Comparison of ENCODE assay signal across 10 cellular contexts in the genomic region with DNA sequence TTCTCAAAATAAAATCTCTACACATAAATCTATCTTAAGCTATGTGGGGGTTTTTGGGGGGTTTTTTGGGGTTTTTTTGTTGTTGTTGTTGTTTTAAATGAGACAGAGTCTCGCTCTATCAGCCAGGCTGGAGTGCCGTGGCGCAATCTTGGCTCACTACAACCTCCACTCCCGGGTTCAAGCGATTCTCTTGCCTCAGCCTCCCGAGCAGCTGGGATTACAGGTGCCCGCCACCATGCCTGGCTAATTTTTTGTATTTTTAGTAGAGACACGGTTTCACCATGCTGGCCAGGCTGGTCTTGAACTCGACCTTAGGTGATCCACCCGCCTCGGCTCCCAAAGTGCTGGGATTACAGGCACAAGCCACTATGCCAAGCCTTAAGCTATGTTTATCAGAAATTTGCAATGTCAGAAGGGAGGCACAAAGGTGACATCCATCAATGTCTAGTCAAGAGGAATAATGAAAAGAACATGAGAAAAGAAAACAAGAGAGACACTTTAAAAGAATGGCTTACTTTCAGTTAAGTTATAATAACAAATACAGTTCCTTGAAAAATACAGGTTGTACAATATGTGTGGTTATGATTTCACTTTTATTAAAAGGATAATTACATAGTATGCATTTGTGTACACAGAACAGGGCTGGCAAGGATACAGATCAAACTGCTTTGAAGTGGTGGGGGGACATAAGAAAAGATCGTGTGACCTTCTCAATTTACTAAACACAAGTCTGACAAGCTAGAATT. TPM values are rescaled to one million over a fixed set of nuclear protein-coding genes. Genes with fewer than 3 reads are reported as not detected.
DNase-seq lines count a peak whose midpoint lies in the region; ATAC-seq, FAIRE-seq and TF ChIP-seq lines count a peak whose summit lies in the region.
"Had no signal": no experiment of that assay in that cellular context is flagged by ENCODE, and none has a peak within 500 bp of the region (broad histone marks: within the 10 kb centered on the region; RNA-seq: fewer than 3 reads in every experiment).

No MANE protein-coding gene starts in this region.

- peak; percentile 39 for DNase-seq in DMS79 treated with DMSO at 0.1 percent for 48 hours (lab: John Stamatoyannopoulos, UW)
- no peak for DNase-seq in MG63
- DNase-seq in GM12878 (ENCODE audit: low read depth, low spot score), result no peak
- DNase-seq in ovary, result no peak
- no peak for DNase-seq in central memory CD4-positive, alpha-beta T cell
- no peak for DNase-seq in NCI-H128 (lab: John Stamatoyannopoulos, UW; ENCODE audit: unreplicated experiment)
- DNase-seq in erythroblast (lab: John Stamatoyannopoulos, UW), result no peak

- POLR2A ChIA-PET in GM12878 (lab: Charles Lee), result interaction anchor here (0.6 to 1.9 kb wide), 23 partner anchors 11 to 1947 kb away, joined by 3 to 14 read pairs (median 5); a partner anchor contains a TSS

- CTCF ChIA-PET in GM12878 (lab: Yijun Ruan, JAX), result interaction anchor here (0.6 to 2.0 kb wide), 13 partner anchors 11 to 253 kb away, joined by 3 to 13 read pairs (median 5); a partner anchor contains a TSS

- in situ Hi-C loops in GM12878 (cut with MboI), result no loop called here

- FAIRE-seq in GM12878 (lab: Jason Lieb, UNC), result no peak
- FAIRE-seq: keratinocyte, RCC 7860 had no signal

- H3K4me3 ChIP-seq in MG63, result peak overlapping the region; percentile 33
- peak overlapping the region; percentile 42; the same call in 1 of the 2 replicates for H3K4me3 ChIP-seq in GM12878
- H3K4me3 ChIP-seq in ovary, result no peak overlapping the region

- TF ChIP-seq POLR2A in GM12878 (IDR thresholded peaks at IDR 0.05; ENCODE audit: low read depth, low read length), result no peak
- TF ChIP-seq POLR2A in ovary (IDR thresholded peaks at IDR 0.05), result no peak
- no peak for TF ChIP-seq POLR2A in erythroblast (IDR thresholded peaks at IDR 0.05; ENCODE audit: low read length)

- peak overlapping the region; percentile 76 for H3K27ac ChIP-seq in GM12878 (ENCODE audit: control insufficient read depth, insufficient read depth)
- H3K27ac ChIP-seq in ovary, result peak overlapping the region; percentile 0 to 88

- H3K27me3 ChIP-seq in MG63 (no peaks in the 10 kb centered on the region), GM12878 (replicated peaks in 1 of 2; ENCODE audit: control insufficient read depth in 2 of 2, insufficient read depth in 2 of 2, low read length in 1 of 2) (no peaks in the 10 kb centered on the region), ovary (no peaks in the 10 kb centered on the region)

- intact Hi-C loops in GM12878 (cut with micrococcal nuclease; ENCODE audit: unreplicated experiment) (loop anchor here (1.0 to 5.0 kb wide), 5 partner anchors 14 to 158 kb away; no protein-coding TSS in a partner anchor), ovary (cut with DNase I) (no loop called here)

- TF ChIP-seq EP300 in GM12878 (IDR thresholded peaks at IDR 0.05; ENCODE audit: borderline replicate concordance in 1 of 2, control insufficient read depth in 1 of 2, low read depth in 2 of 2, low read length in 2 of 2) (peak in 1 of 2 experiments; percentile 29; a peak in 1 of 4 replicates), ovary (IDR thresholded peaks at IDR 0.05) (no peak)

- H3K79me2 ChIP-seq in GM12878 (ENCODE audit: control insufficient read depth, insufficient read depth, low read length), result no peaks in the 10 kb centered on the region; the same call in none of the 2 replicates

- ATAC-seq in GM12878, result peak; percentile 46
- ATAC-seq in HG03039 (IDR thresholded peaks at IDR 0.05; ENCODE audit: unreplicated experiment), result no peak

- H2AFZ ChIP-seq in GM12878 (ENCODE audit: control insufficient read depth, low read depth, low read length), result peak overlapping the region; percentile 36; the same call in 1 of the 2 replicates

- H3K4me1 ChIP-seq in GM12878 (ENCODE audit: control insufficient read depth, insufficient read depth, low read length) (peaks cover 4% of the 10 kb centered on the region), ovary (ENCODE audit: insufficient read depth) (peaks cover 36% of the 10 kb centered on the region)

- BruUV-seq in GM12878 (replicated peaks; lab: Mats Ljungman, UMichigan), result TSS peak; percentile 76

- TF ChIP-seq RAD21 in GM12878 (IDR thresholded peaks at IDR 0.05; ENCODE audit: insufficient read depth, low read depth, low read length), result no peak

- 17% methylated on average over 12 of the region's 12 CpGs for WGBS in GM12878 (ENCODE audit: insufficient coverage, insufficient replicate concordance, low lambda C conversion rate, missing lambda C conversion rate)
- WGBS in ovary, 3 donors, result 39 to 59% (median 44%) methylated on average over 12 of the region's 12 CpGs

- H3K9me3 ChIP-seq in MG63 (no peaks in the 10 kb centered on the region), GM12878 (replicated peaks; ENCODE audit: control insufficient read depth, insufficient read depth, low read length) (no peaks in the 10 kb centered on the region), ovary (no peaks in the 10 kb centered on the region)

- H3K4me2 ChIP-seq in GM12878 (ENCODE audit: control insufficient read depth, insufficient read depth), result peak overlapping the region; percentile 83

- peak overlapping the region; percentile 62; the same call in 1 of the 2 replicates for H3K9ac ChIP-seq in GM12878 (ENCODE audit: control insufficient read depth, insufficient read depth, low read length)

- RAD21 ChIA-PET in GM12878 (lab: Charles Lee; ENCODE audit: unreplicated experiment), result interaction anchor here (0.6 to 2.6 kb wide), 21 partner anchors 13 to 1942 kb away, joined by 3 to 22 read pairs (median 5); a partner anchor contains a TSS

- TF ChIP-seq CTCF in GM12878 (IDR thresholded peaks at IDR 0.05 in 2 of 3, conservative IDR thresholded peaks at IDR 0.05 in 1 of 3; ENCODE audit: control insufficient read depth in 2 of 3, extremely low read depth in 1 of 3, insufficient read depth in 1 of 3, low read depth in 3 of 3, low read length in 3 of 3), result no peak
- no peak for TF ChIP-seq CTCF in ovary (IDR thresholded peaks at IDR 0.05)

- H4K20me1 ChIP-seq in GM12878 (ENCODE audit: control insufficient read depth, insufficient read depth), result no peaks in the 10 kb centered on the region

- SMC1A ChIA-PET in GM12878 (lab: Charles Lee; ENCODE audit: uncharacterized antibody, unreplicated experiment), result interaction anchor here (0.6 to 2.1 kb wide), 29 partner anchors 10 to 214 kb away, joined by 3 to 23 read pairs (median 5); no protein-coding TSS in a partner anchor

- H3K36me3 ChIP-seq in MG63 (peaks cover 9% of the 10 kb centered on the region; the same call in 1 of the 2 replicates), GM12878 (ENCODE audit: control insufficient read depth in 2 of 2, insufficient read depth in 2 of 2, low read length in 1 of 2) (peaks cover 0 to 2% of the 10 kb centered on the region in 2 experiments; a peak in 2 of 4 replicates), ovary (no peaks in the 10 kb centered on the region)

TF ChIP-seq in GM12878, 131 proteins besides CTCF, POLR2A, EP300 and RAD21 (continues in another document):
- no peak for TF ChIP-seq TCF3 (IDR thresholded peaks at IDR 0.05; ENCODE audit: borderline replicate concordance, insufficient read depth, low read depth, low read length)
- TF ChIP-seq SREBF1 (IDR thresholded peaks at IDR 0.05; ENCODE audit: low read length), result no peak
- TF ChIP-seq, protein P1, sequence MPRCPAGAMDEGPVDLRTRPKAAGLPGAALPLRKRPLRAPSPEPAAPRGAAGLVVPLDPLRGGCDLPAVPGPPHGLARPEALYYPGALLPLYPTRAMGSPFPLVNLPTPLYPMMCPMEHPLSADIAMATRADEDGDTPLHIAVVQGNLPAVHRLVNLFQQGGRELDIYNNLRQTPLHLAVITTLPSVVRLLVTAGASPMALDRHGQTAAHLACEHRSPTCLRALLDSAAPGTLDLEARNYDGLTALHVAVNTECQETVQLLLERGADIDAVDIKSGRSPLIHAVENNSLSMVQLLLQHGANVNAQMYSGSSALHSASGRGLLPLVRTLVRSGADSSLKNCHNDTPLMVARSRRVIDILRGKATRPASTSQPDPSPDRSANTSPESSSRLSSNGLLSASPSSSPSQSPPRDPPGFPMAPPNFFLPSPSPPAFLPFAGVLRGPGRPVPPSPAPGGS (IDR thresholded peaks at IDR 0.05; ENCODE audit: borderline replicate concordance, insufficient read depth, low read depth, low read length, poor library complexity, severe bottlenecking), result peak; percentile 50
- no peak for TF ChIP-seq KLF5 (IDR thresholded peaks at IDR 0.05; ENCODE audit: partially characterized antibody)
- no peak for TF ChIP-seq LARP7 (IDR thresholded peaks at IDR 0.05)
- no peak for TF ChIP-seq EZH2 (IDR thresholded peaks at IDR 0.05; ENCODE audit: borderline replicate concordance, control insufficient read depth, low read depth, low read length)
- peak; percentile 49 for TF ChIP-seq RELA (IDR thresholded peaks at IDR 0.05; ENCODE audit: borderline replicate concordance, partially characterized antibody)

RNA-seq across cellular contexts. Expression of a gene that starts 28.6 kb away (rescaled TPM):
- 5.1 and 5.9 TPM in 2 replicates for total RNA-seq in MG63 (2014; rRNA removed; shearing (Covaris generic); ENCODE audit: low replicate concordance)
- total RNA-seq in GM12878 (2013; cell fraction: nucleolus; rRNA removed), result 293 and 316 TPM in 2 replicates
- 42.6 and 44.8 TPM in 2 replicates for total RNA-seq in GM12878 (2014; rRNA removed)
- total RNA-seq in GM12878 (2014; rRNA removed; fragmentation: Illumina TruSeq; extraction: Trizol), result 28.3 and 29.4 TPM in 2 replicates
- 51.7 and 56.1 TPM in 2 replicates for total RNA-seq in GM12878 (2021)
- 11.1 TPM for polyA plus RNA-seq in GM12878 (2011; ENCODE audit: low read depth)
- polyA plus RNA-seq in GM12878 (2011; rRNA removed), result 28.5 and 38.9 TPM in 2 replicates
- 31.9 and 39.7 TPM in 2 replicates for polyA plus RNA-seq in GM12878 (2011; cell fraction: cytosol; rRNA removed)
- polyA plus RNA-seq in GM12878 (2011; cell fraction: nucleus; rRNA removed), result 84.7 and 104 TPM in 2 replicates
- polyA plus RNA-seq in GM12878 (2012), result 12.0 and 13.0 TPM in 2 replicates
- 46.2 and 46.3 TPM in 2 replicates for polyA plus RNA-seq in GM12878 (2014; fragmentation: Illumina TruSeq; extraction: Trizol)
- 1 to 10 TPM; 4.4 to 5.9 TPM for polyA plus RNA-seq in GM12878 (2014; fragmentation: Nextera tagmentation; extraction: Ambion mirVana)
- 39.3 and 44.0 TPM in 2 replicates for polyA plus RNA-seq in GM12878 (2014; rRNA removed)
- polyA plus RNA-seq in GM12878 (2016; fragmentation: Nextera tagmentation; extraction: Ambion mirVana), result 10 to 100 TPM; 29.3 to 32.2 TPM
- polyA minus RNA-seq in GM12878 (2011; rRNA and poly(A)+ RNA removed), result 58.9 and 61.7 TPM in 2 replicates
- 13.8 and 14.7 TPM in 2 replicates for polyA minus RNA-seq in GM12878 (2011; cell fraction: cytosol; rRNA and poly(A)+ RNA removed)
- 42.1 and 54.6 TPM in 2 replicates for polyA minus RNA-seq in GM12878 (2011; cell fraction: nucleus; rRNA and poly(A)+ RNA removed)
- 10 to 100 TPM; 28.7 to 95.6 (median 61.0) TPM for total RNA-seq in ovary
- polyA plus RNA-seq in ovary, result 10 to 100 TPM; 36.1 to 62.9 TPM
